ENCODE assay signal across 23 cellular contexts in genomic region chr11:109039611-109040010, GRCh38.
"Had no signal": no experiment of that assay in that cellular context is flagged by ENCODE, and none has a peak within 500 bp of the region (broad histone marks: within the 10 kb centered on the region; RNA-seq: fewer than 3 reads in every experiment).

No MANE protein-coding gene starts in this region.

- H3K27ac Mint-ChIP-seq: immature natural killer cell; naive thymus-derived CD4-positive, alpha-beta T cell; stimulated activated memory B cell treated with anti-CD40 and anti-IgM and Interleukin-4, amounts not matched to agents 10 μg/mL and 1 μg/mL and 100 μg/mL, for 72 hours; stimulated activated naive CD8-positive, alpha-beta T cell treated with anti-CD3 and anti-CD28 coated beads, Interleukin-15, Interleukin-2, amounts not matched to agents 100 ng/mL and 50 ng/mL, for 24 hours had no signal

- FAIRE-seq: kidney had no signal

- H3K36me3 Mint-ChIP-seq: immature natural killer cell; naive thymus-derived CD4-positive, alpha-beta T cell; stimulated activated memory B cell treated with anti-CD40 and anti-IgM and Interleukin-4, amounts not matched to agents 10 μg/mL and 1 μg/mL and 100 μg/mL, for 72 hours had no signal

- H3K4me3 Mint-ChIP-seq: immature natural killer cell; naive thymus-derived CD4-positive, alpha-beta T cell; stimulated activated memory B cell treated with anti-CD40 and anti-IgM and Interleukin-4, amounts not matched to agents 10 μg/mL and 1 μg/mL and 100 μg/mL, for 72 hours; stimulated activated naive CD8-positive, alpha-beta T cell treated with anti-CD3 and anti-CD28 coated beads, Interleukin-15, Interleukin-2, amounts not matched to agents 100 ng/mL and 50 ng/mL, for 24 hours had no signal

- H3K4me3 ChIP-seq: colonic mucosa, left ventricle myocardium inferior, lower lobe of right lung, psoas muscle, spleen, testis, tibial nerve, upper lobe of right lung, vagina had no signal

- H3K27ac ChIP-seq: colonic mucosa, left ventricle myocardium inferior, lower lobe of right lung, neutrophil, psoas muscle, spleen, testis, tibial nerve, upper lobe of right lung, vagina had no signal

- H3K4me1 ChIP-seq: colonic mucosa, left ventricle myocardium inferior, lower lobe of right lung, psoas muscle, spleen, testis, upper lobe of right lung had no signal

- H3K9me3 ChIP-seq: colonic mucosa, left ventricle myocardium inferior, lower lobe of right lung, neutrophil, psoas muscle, spleen, testis, tibial nerve, upper lobe of right lung, vagina had no signal

- H3K4me1 Mint-ChIP-seq: immature natural killer cell; naive thymus-derived CD4-positive, alpha-beta T cell; stimulated activated memory B cell treated with anti-CD40 and anti-IgM and Interleukin-4, amounts not matched to agents 10 μg/mL and 1 μg/mL and 100 μg/mL, for 72 hours had no signal

- DNase-seq: colonic mucosa; dermis blood vessel endothelial cell; foreskin fibroblast; immature natural killer cell; kidney; left cardiac atrium; left ventricle myocardium inferior; lower lobe of right lung; mesenchymal stem cell; naive thymus-derived CD4-positive, alpha-beta T cell; psoas muscle; spleen; stimulated activated CD4-positive, alpha-beta T cell treated with anti-CD3 and anti-CD28 coated beads, Interleukin-15, amount 100 ng/mL, for 24 hours; stimulated activated CD4-positive, alpha-beta T cell treated with anti-CD3 and anti-CD28 coated beads, Interleukin-1b, Interleukin-23, amount 100 ng/mL, for 48 hours; stimulated activated CD4-positive, alpha-beta T cell treated with anti-CD3 and anti-CD28 coated beads, Interleukin-4, amount 100 ng/mL, for 24 hours; testis; upper lobe of right lung had no signal

- ATAC-seq: lower lobe of right lung; naive thymus-derived CD4-positive, alpha-beta T cell; psoas muscle; sciatic nerve; stimulated activated memory B cell treated with anti-CD40 and anti-IgM and Interleukin-4, amounts not matched to agents 10 μg/mL and 1 μg/mL and 100 μg/mL, for 72 hours; upper lobe of right lung had no signal

- H3K27me3 Mint-ChIP-seq: stimulated activated naive CD8-positive, alpha-beta T cell treated with anti-CD3 and anti-CD28 coated beads, Interleukin-15, Interleukin-2, amounts not matched to agents 100 ng/mL and 50 ng/mL, for 24 hours had no signal

- H3K9me3 Mint-ChIP-seq: stimulated activated memory B cell treated with anti-CD40 and anti-IgM and Interleukin-4, amounts not matched to agents 10 μg/mL and 1 μg/mL and 100 μg/mL, for 72 hours; stimulated activated naive CD8-positive, alpha-beta T cell treated with anti-CD3 and anti-CD28 coated beads, Interleukin-15, Interleukin-2, amounts not matched to agents 100 ng/mL and 50 ng/mL, for 24 hours had no signal

- H3K27me3 ChIP-seq: colonic mucosa, neutrophil, spleen, testis, tibial nerve, upper lobe of right lung, vagina had no signal

- H3K36me3 ChIP-seq: colonic mucosa, left ventricle myocardium inferior, lower lobe of right lung, neutrophil, spleen, tibial nerve, upper lobe of right lung, vagina had no signal
